19 cellular contexts compared by ENCODE assay signal in the genomic region with DNA sequence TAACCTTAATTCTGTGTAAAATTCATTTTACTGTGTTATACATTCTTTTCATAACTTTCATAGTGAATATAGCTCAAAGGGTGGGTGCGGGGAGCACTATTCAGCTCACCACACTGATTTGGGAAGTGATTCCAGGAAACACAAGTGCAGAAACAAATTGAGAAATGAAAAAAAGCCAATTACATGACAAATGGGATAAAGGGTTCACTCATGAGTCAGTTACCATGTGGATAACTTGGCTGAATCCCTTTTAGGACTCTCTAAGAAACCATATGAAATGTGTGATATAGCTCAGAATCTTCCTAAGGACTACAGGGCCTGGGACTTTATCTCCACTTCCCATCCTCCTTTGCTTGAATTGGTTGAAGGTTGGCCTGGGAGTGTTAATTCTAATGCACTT. TPM values are rescaled to one million over a fixed set of nuclear protein-coding genes. Genes with fewer than 3 reads are reported as not detected.
DNase-seq lines count a peak whose midpoint lies in the region; ATAC-seq, FAIRE-seq and TF ChIP-seq lines count a peak whose summit lies in the region.
"Had no signal": no experiment of that assay in that cellular context is flagged by ENCODE, and none has a peak within 500 bp of the region (broad histone marks: within the 10 kb centered on the region; RNA-seq: fewer than 3 reads in every experiment).

No MANE protein-coding gene starts in this region.

- H3K36me3 ChIP-seq in small intestine (ENCODE audit: control insufficient read depth in 2 of 2, insufficient read depth in 2 of 2, low read length in 2 of 2), result peaks cover 1 to 2% of the 10 kb centered on the region in 2 donors

- H3K27me3 ChIP-seq in small intestine (ENCODE audit: control insufficient read depth in 2 of 2, insufficient read depth in 2 of 2, low read length in 2 of 2), result no peaks in the 10 kb centered on the region
- H3K27me3 ChIP-seq: BE2C had no signal

- no peak overlapping the region for H3K4me3 ChIP-seq in fibroblast of mammary gland (ENCODE audit: control insufficient read depth, low read depth, low read length)
- no peak overlapping the region for H3K4me3 ChIP-seq in small intestine (ENCODE audit: low read depth in 1 of 2, low read length in 2 of 2)
- H3K4me3 ChIP-seq: HAP-1 had no signal

- FAIRE-seq in small intestine (lab: Jason Lieb, UNC), result no peak

- TF ChIP-seq CTCF in fibroblast of mammary gland (conservative IDR thresholded peaks at IDR 0.05; ENCODE audit: control insufficient read depth, insufficient read depth, low read depth, low read length) (no peak), endothelial cell (IDR thresholded peaks at IDR 0.05; ENCODE audit: unreplicated experiment) (no peak)

- 96 to 98% (median 97%) methylated on average over 1 of the region's 1 CpG for WGBS in small intestine, 3 donors

- H3K27ac Mint-ChIP-seq in endothelial cell (ENCODE audit: unreplicated experiment), result no peak overlapping the region

- peaks cover 7% of the 10 kb centered on the region for H3K36me3 Mint-ChIP-seq in endothelial cell (ENCODE audit: low read depth, unreplicated experiment)

- no peak overlapping the region for H3K4me3 Mint-ChIP-seq in endothelial cell (ENCODE audit: unreplicated experiment)
- H3K4me3 Mint-ChIP-seq: T-cell had no signal

- no peaks in the 10 kb centered on the region for H3K9me3 Mint-ChIP-seq in endothelial cell (ENCODE audit: unreplicated experiment)
- H3K9me3 Mint-ChIP-seq: T-cell had no signal

- ATAC-seq in HG03196 (IDR thresholded peaks at IDR 0.05; ENCODE audit: unreplicated experiment), result no peak
- ATAC-seq in GM21576 (IDR thresholded peaks at IDR 0.05; ENCODE audit: unreplicated experiment), result no peak
- ATAC-seq: Panc1, T-cell had no signal

- no peak overlapping the region for H3K27ac ChIP-seq in small intestine (ENCODE audit: low read depth in 1 of 2, low read length in 1 of 2)

- peaks cover 70% of the 10 kb centered on the region for H3K4me1 Mint-ChIP-seq in endothelial cell (ENCODE audit: unreplicated experiment)

- H3K9me3 ChIP-seq in small intestine (ENCODE audit: control insufficient read depth, low read depth), result no peaks in the 10 kb centered on the region
- H3K9me3 ChIP-seq: BE2C, HAP-1, SK-N-SH had no signal

- peaks cover 3 to 10% of the 10 kb centered on the region in 2 donors for H3K4me1 ChIP-seq in small intestine (ENCODE audit: control insufficient read depth in 2 of 2, insufficient read depth in 1 of 2, low read depth in 1 of 2, low read length in 1 of 2)

- DNase-seq in EH (ENCODE audit: low read depth), result peak; percentile 32
- DNase-seq in NCI-H82 treated with DMSO at 0.1 percent for 48 hours (lab: John Stamatoyannopoulos, UW; ENCODE audit: unreplicated experiment), result peak; percentile 8
- DNase-seq in fibroblast of mammary gland (ENCODE audit: low read depth), result peak; percentile 73
- no peak for DNase-seq in small intestine
- DNase-seq in endothelial cell (ENCODE audit: low spot score), result no peak
- DNase-seq: BE2C, EL, NCI-H1092, NCI-H146, NCI-H2081, NCI-H510A, SHP77, SK-N-SH, T-cell had no signal

- H3K27me3 Mint-ChIP-seq in endothelial cell (ENCODE audit: unreplicated experiment), result peaks cover 4% of the 10 kb centered on the region
- H3K27me3 Mint-ChIP-seq: T-cell had no signal

RNA-seq across cellular contexts. Expression of a gene that starts 3.1 kb away (rescaled TPM):
- 10 to 100 TPM; 15.4 to 19.6 (median 17.2) TPM for polyA plus RNA-seq in small intestine
- total RNA-seq in endothelial cell (ENCODE audit: unreplicated experiment), result 28.7 TPM

RNA-seq across cellular contexts. Expression of a gene that starts 14.3 kb away (rescaled TPM):
- polyA plus RNA-seq in small intestine, result 10 to 100 TPM in 2 of 3 donors, 1 to 10 TPM in 1; 8.9 to 19.6 (median 14.3) TPM
- total RNA-seq in endothelial cell (ENCODE audit: unreplicated experiment), result 3.1 TPM

RNA-seq across cellular contexts. Expression of a gene that starts 45.5 kb away (rescaled TPM):
- polyA plus RNA-seq in small intestine, result under 1 TPM in 1 of 3 donors, not detected in 2; 0.48 TPM
- total RNA-seq in endothelial cell (ENCODE audit: unreplicated experiment), result 1.4 TPM
- total RNA-seq: MCF 10A, T-cell had no signal
- polyA plus RNA-seq: SK-N-SH had no signal

RNA-seq across cellular contexts. Expression of a gene that starts 52.6 kb away (rescaled TPM):
- polyA plus RNA-seq in small intestine, result 10 to 100 TPM in 2 of 3 donors, 1 to 10 TPM in 1; 9.2 to 18.5 (median 12.7) TPM
- total RNA-seq in endothelial cell (ENCODE audit: unreplicated experiment), result 7.1 TPM

Comparison
In these comparisons a context has a peak if more than half of its experiments do, and no peak if none do; other contexts are left out.
1. DNase-seq: peak in EH (single experiment), NCI-H82 treated with DMSO at 0.1 percent for 48 hours (single experiment) and fibroblast of mammary gland (single experiment); none in small intestine (single experiment) and endothelial cell (single experiment).